In the genomic region with DNA sequence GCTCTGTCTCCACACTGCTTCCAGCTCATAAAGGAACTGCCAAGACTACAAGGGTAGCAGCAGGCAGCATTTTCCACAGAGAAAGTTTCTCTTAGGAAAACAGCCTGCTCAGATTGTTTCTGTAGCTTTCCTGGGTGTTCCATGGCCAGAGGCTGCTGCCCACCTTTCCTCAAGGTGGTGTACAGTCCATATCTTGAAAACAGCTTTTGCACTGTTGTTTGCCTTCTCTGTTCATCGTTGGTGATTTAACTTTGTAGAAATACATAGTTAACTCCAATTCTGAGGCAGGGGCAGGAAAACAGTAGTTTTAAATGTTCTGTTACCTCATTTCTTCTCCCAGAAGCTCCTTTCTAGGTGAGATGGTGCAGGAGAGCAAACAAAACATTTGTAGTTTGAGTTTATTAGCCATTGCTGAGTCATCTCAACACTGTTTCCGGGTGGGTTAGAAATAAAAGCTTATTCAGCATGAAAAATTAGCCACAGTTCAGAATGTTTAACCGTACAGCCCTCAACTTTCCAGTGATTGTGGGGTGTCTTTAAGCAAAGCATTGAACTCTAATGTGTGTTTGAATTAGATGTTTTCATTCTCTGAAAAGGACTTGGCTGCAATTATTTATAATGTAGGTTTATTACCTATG, we compare ENCODE assay signal across 8 cellular contexts. TPM values are rescaled to one million over a fixed set of nuclear protein-coding genes. Genes with fewer than 3 reads are reported as not detected.
A peak's percentile ranks its signal among the peaks of the same experiment; 100 is the strongest.
DNase-seq lines count a peak whose midpoint lies in the region; ATAC-seq, FAIRE-seq and TF ChIP-seq lines count a peak whose summit lies in the region.

No MANE protein-coding gene starts in this region.

- H3K9ac ChIP-seq in kidney (ENCODE audit: low read length in 2 of 2) = no peak overlapping the region

- peak; percentile 42 for ATAC-seq in activated CD8-positive, alpha-beta T cell treated with anti-CD3 and anti-CD28 coated beads for 36 hours
- ATAC-seq in right lobe of liver (peak in 3 of 4 donors; percentile 43 to 87 (median 60)), GM21737 (IDR thresholded peaks at IDR 0.05; ENCODE audit: unreplicated experiment) (no peak)

- peaks cover 0 to 11% (median 0%) of the 10 kb centered on the region in 4 donors for H3K4me1 ChIP-seq in right lobe of liver
- no peaks in the 10 kb centered on the region for H3K4me1 ChIP-seq in kidney (ENCODE audit: control insufficient read depth in 1 of 2, insufficient read depth in 1 of 2, low read depth in 1 of 2, low read length in 2 of 2)
- H3K4me1 ChIP-seq in adrenal gland (replicated peaks in 1 of 2) = peaks cover 0 to 15% of the 10 kb centered on the region in 2 donors

- H3K27ac ChIP-seq in right lobe of liver (peak overlapping the region in 1 of 3 donors; percentile 1), kidney (ENCODE audit: low read depth in 2 of 2, low read length in 2 of 2) (no peak overlapping the region), adrenal gland (peak overlapping the region in 1 of 5 donors; percentile 23)

- peaks cover 17% of the 10 kb centered on the region for H3K4me1 Mint-ChIP-seq in activated CD8-positive, alpha-beta T cell treated with anti-CD3 and anti-CD28 coated beads for 36 hours (ENCODE audit: low read depth)

- intact Hi-C loops in activated CD8-positive, alpha-beta T cell treated with anti-CD3 and anti-CD28 coated beads for 36 hours (cut with micrococcal nuclease) = no loop called here
- intact Hi-C loops in right lobe of liver (cut with DNase I) (no loop called here), kidney (cut with DNase I) (no loop called here), adrenal gland (cut with DNase I) (no loop called here)

- in situ Hi-C loops in Caki2 (cut with HindIII; ENCODE audit: low pct_unique_long_range_greater_than_20kb, low sequenced_read_pairs) = no loop called here

- H3K36me3 ChIP-seq in right lobe of liver (peaks cover 0 to 30% (median 6%) of the 10 kb centered on the region in 4 donors), kidney (ENCODE audit: control insufficient read depth in 1 of 2, insufficient read depth in 2 of 2, low read length in 2 of 2) (peaks cover 18 to 36% of the 10 kb centered on the region in 2 donors), adrenal gland (replicated peaks in 1 of 2) (peaks cover 0 to 44% of the 10 kb centered on the region in 2 donors)

- peak; percentile 35 for DNase-seq in Caki2 (ENCODE audit: low read depth)
- DNase-seq in HTR-8/SVneo (ENCODE audit: insufficient read length, low spot score) = peak; percentile 15
- DNase-seq in activated CD8-positive, alpha-beta T cell treated with anti-CD3 and anti-CD28 coated beads for 36 hours = no peak
- no peak for DNase-seq in right lobe of liver
- DNase-seq in kidney = no peak
- no peak for DNase-seq in adrenal gland
- no peak for DNase-seq in activated CD8-positive, alpha-beta memory T cell treated with anti-CD3 and anti-CD28 coated beads, Interleukin-2, amount 50 U/mL, for 48 hours

- H3K9me3 Mint-ChIP-seq in activated CD8-positive, alpha-beta T cell treated with anti-CD3 and anti-CD28 coated beads for 36 hours = no peaks in the 10 kb centered on the region

- 25% methylated on average over 3 of the region's 3 CpGs for WGBS in right lobe of liver (ENCODE audit: insufficient coverage, low coverage, low lambda C conversion rate, missing lambda C conversion rate)
- WGBS in adrenal gland, 4 donors = 29 to 41% (median 39%) methylated on average over 3 of the region's 3 CpGs

- H3K27ac Mint-ChIP-seq in activated CD8-positive, alpha-beta T cell treated with anti-CD3 and anti-CD28 coated beads for 36 hours = peak overlapping the region; percentile 49

- H3K9me3 ChIP-seq in right lobe of liver = no peaks in the 10 kb centered on the region
- H3K9me3 ChIP-seq in kidney (ENCODE audit: control insufficient read depth in 1 of 2, low read length in 2 of 2) = no peaks in the 10 kb centered on the region
- H3K9me3 ChIP-seq in adrenal gland (replicated peaks in 1 of 3) = no peaks in the 10 kb centered on the region

- CTCF ChIA-PET in activated CD8-positive, alpha-beta T cell treated with anti-CD3 and anti-CD28 coated beads for 36 hours (lab: Charles Lee) = interaction anchor here (0.7 to 1.8 kb wide), 4 partner anchors 9 to 139 kb away, joined by 3 to 4 read pairs (median 4); no protein-coding TSS in a partner anchor

- H3K4me3 ChIP-seq in right lobe of liver = no peak overlapping the region
- H3K4me3 ChIP-seq in kidney (ENCODE audit: low read length in 2 of 2) = no peak overlapping the region
- H3K4me3 ChIP-seq in adrenal gland = no peak overlapping the region

- TF ChIP-seq CTCF in activated CD8-positive, alpha-beta T cell treated with anti-CD3 and anti-CD28 coated beads for 36 hours (IDR thresholded peaks at IDR 0.05) = no peak
- no peak for TF ChIP-seq CTCF in right lobe of liver (IDR thresholded peaks at IDR 0.05)
- no peak for TF ChIP-seq CTCF in kidney (IDR thresholded peaks at IDR 0.05; ENCODE audit: borderline replicate concordance, extremely low read depth, insufficient read depth)
- no peak for TF ChIP-seq CTCF in adrenal gland (IDR thresholded peaks at IDR 0.05)

- peaks cover 25% of the 10 kb centered on the region for H3K36me3 Mint-ChIP-seq in activated CD8-positive, alpha-beta T cell treated with anti-CD3 and anti-CD28 coated beads for 36 hours (ENCODE audit: low read depth)

- no peak for TF ChIP-seq POLR2A in right lobe of liver (IDR thresholded peaks at IDR 0.05)
- no peak for TF ChIP-seq POLR2A in adrenal gland (IDR thresholded peaks at IDR 0.05)

- H3K4me3 Mint-ChIP-seq in activated CD8-positive, alpha-beta T cell treated with anti-CD3 and anti-CD28 coated beads for 36 hours = no peak overlapping the region

- FAIRE-seq in HTR-8/SVneo (lab: Jason Lieb, UNC) = no peak
- FAIRE-seq in kidney (lab: Jason Lieb, UNC) = no peak

- POLR2A ChIA-PET in activated CD8-positive, alpha-beta T cell treated with anti-CD3 and anti-CD28 coated beads for 36 hours (lab: Charles Lee) = no interaction called here

- H3K27me3 Mint-ChIP-seq in activated CD8-positive, alpha-beta T cell treated with anti-CD3 and anti-CD28 coated beads for 36 hours = no peaks in the 10 kb centered on the region

- no peaks in the 10 kb centered on the region for H3K27me3 ChIP-seq in right lobe of liver
- H3K27me3 ChIP-seq in adrenal gland = no peaks in the 10 kb centered on the region

RNA-seq across cellular contexts. Expression of a gene that starts 41.7 kb away (rescaled TPM):
- 14.6 and 16.8 TPM in 2 replicates for total RNA-seq in Caki2 (2014; rRNA removed; shearing (Covaris generic); ENCODE audit: low replicate concordance)
- total RNA-seq in activated CD8-positive, alpha-beta T cell treated with anti-CD3 and anti-CD28 coated beads for 36 hours = 10 to 100 TPM; 30.9 to 34.1 TPM
- total RNA-seq in right lobe of liver (10 to 100 TPM; 12.3 to 14.4 (median 13.1) TPM), kidney (36.5 TPM), adrenal gland (10 to 100 TPM; 22.0 to 60.3 (median 35.4) TPM)
- polyA plus RNA-seq in kidney (ENCODE audit: insufficient read depth, low read depth, low replicate concordance) (8.7 TPM), adrenal gland (10 to 100 TPM; 26.2 to 61.7 (median 45.5) TPM)

Comparison
In these comparisons a context has a peak if more than half of its experiments do, and no peak if none do; other contexts are left out.
1. DNase-seq: peak in Caki2 (single experiment) and HTR-8/SVneo (single experiment); none in activated CD8-positive, alpha-beta T cell treated with anti-CD3 and anti-CD28 coated beads for 36 hours (single experiment), right lobe of liver (0 of 3), kidney (single experiment), adrenal gland (0 of 7) and activated CD8-positive, alpha-beta memory T cell treated with anti-CD3 and anti-CD28 coated beads, Interleukin-2, amount 50 U/mL, for 48 hours (single experiment).